ENCODE assay signal across 8 cellular contexts in the genomic region with DNA sequence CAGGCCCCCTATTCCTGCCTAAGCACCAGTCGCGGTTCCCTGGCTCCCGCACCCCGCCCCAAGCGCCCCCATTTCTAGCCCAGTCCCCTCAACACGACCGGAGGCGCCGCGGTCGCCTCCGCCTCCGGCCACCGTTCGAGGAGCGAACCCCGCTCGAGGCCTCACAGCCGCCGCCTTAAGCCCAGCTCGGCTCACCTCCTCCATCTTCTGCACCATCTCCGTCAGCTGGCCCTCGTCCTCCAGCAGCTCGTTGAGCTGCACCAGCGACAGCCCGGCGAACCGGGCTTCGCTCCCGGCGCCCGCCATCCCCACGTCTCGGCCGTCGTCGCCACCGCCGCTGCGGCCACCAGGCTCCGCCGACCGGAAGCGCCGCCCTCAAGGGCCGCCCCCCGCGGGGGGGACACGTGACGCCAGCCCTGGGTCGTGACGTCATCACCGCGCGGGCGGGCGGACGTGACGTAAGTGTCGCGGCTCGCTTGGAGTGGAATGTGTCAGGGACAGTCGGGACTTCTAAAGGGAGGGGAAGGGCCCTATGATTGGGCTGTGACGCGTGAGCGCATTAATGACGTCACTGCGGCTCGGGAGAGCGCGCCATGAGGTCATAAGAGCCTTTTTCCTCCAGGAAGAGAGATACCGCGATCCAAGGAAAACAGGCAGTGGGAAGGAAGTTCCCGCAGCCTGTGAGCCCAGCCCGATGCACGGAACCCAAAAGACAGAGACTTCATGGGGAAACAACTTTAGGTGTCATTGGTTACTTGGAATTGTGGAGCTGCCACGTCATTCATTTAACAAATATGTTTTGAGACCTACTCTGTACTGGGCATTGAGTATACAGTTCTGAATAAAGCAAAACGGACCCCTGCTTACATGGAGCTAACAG. TPM values are rescaled to one million over a fixed set of nuclear protein-coding genes. Genes with fewer than 3 reads are reported as not detected.
DNase-seq lines count a peak whose midpoint lies in the region; ATAC-seq and TF ChIP-seq lines count a peak whose summit lies in the region.

A gene with protein sequence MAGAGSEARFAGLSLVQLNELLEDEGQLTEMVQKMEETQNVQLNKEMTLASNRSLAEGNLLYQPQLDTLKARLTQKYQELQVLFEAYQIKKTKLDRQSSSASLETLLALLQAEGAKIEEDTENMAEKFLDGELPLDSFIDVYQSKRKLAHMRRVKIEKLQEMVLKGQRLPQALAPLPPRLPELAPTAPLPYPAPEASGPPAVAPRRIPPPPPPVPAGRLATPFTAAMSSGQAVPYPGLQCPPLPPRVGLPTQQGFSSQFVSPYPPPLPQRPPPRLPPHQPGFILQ (minus strand): TSS at position 368 of the 880 bp plus-strand sequence. CDS start 62 bp downstream, at position 306.

- H3K9me3 ChIP-seq in mononuclear cell (ENCODE audit: low read depth, low read length), result no peaks in the 10 kb centered on the region

- ATAC-seq in HG03045 (IDR thresholded peaks at IDR 0.05; ENCODE audit: unreplicated experiment) (peak; percentile 60), GM21576 (IDR thresholded peaks at IDR 0.05; ENCODE audit: unreplicated experiment) (no peak)

- TF ChIP-seq CTCF in GM12865 (IDR thresholded peaks at IDR 0.05; ENCODE audit: insufficient read depth, low read depth, low read length, missing control alignments), result no peak

- DNase-seq in GM12865 (ENCODE audit: low read depth) (peak; percentile 88), NK-92 (lab: John Stamatoyannopoulos, UW; ENCODE audit: unreplicated experiment) (peak; percentile 21), activated T-cell treated with anti-CD3 and anti-CD28 coated beads for 24 hours (ENCODE audit: low read depth) (peak; percentile 76), epidermal melanocyte (ENCODE audit: insufficient read length, low spot score) (peak; percentile 63)
- DNase-seq in stimulated activated CD8-positive, alpha-beta memory T cell treated with anti-CD3 and anti-CD28 coated beads, Interleukin-2, amount 100 ng/mL, for 1 hour (ENCODE audit: low read depth in 2 of 2), result peak; percentile 77 to 79

- peaks cover 92% of the 10 kb centered on the region for H3K4me1 ChIP-seq in mononuclear cell (ENCODE audit: insufficient read depth, low read length)

- H3K27me3 ChIP-seq in mononuclear cell (ENCODE audit: insufficient read depth, low read length), result no peaks in the 10 kb centered on the region

- peak within 1 kb of the TSS; percentile 71 for H3K4me3 ChIP-seq in GM12865 (ENCODE audit: low read depth, low read length)
- H3K4me3 ChIP-seq in mononuclear cell (ENCODE audit: low read length), result peak within 1 kb of the TSS; percentile 93

RNA-seq across cellular contexts. Expression of the gene that starts here (rescaled TPM):
- 78.3 TPM for total RNA-seq in mononuclear cell

Comparison
In these comparisons a context has a peak if more than half of its experiments do, and no peak if none do; other contexts are left out.
1. DNase-seq: peak in every context shown above with its lines; median percentile 88 in GM12865; 78 in stimulated activated CD8-positive, alpha-beta memory T cell treated with anti-CD3 and anti-CD28 coated beads, Interleukin-2, amount 100 ng/mL, for 1 hour; 76 in activated T-cell treated with anti-CD3 and anti-CD28 coated beads for 24 hours; 63 in epidermal melanocyte; 21 in NK-92.